22 cellular contexts compared by ENCODE assay signal in the genomic region with DNA sequence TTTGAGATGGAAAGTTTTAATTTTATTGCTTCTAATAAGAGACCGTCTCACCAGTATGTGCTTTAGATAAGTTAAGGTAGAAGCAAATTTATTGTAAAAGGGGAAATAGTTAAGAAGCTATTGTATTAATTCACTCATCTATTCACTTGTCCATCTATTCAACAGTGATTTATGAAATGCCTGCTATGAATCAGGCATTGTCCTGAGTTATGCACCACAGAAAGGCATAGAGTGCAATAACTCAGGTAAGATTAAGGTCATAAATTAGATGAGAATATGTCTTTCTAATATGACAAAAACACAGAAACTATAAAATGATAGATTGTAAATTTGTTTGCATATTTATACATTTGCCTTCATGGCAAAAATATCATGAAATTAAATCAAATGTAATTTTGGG.
DNase-seq lines count a peak whose midpoint lies in the region; TF ChIP-seq lines count a peak whose summit lies in the region.
"Had no signal": no experiment of that assay in that cellular context is flagged by ENCODE, and none has a peak within 500 bp of the region (broad histone marks: within the 10 kb centered on the region; RNA-seq: fewer than 3 reads in every experiment).

No MANE protein-coding gene starts in this region.

- DNase-seq in NCI-H69 (lab: John Stamatoyannopoulos, UW) (peak; percentile 10), globus pallidus (ENCODE audit: low spot score) (no peak), DMS53 (lab: John Stamatoyannopoulos, UW) (no peak)
- DNase-seq: 8988T; ACHN; AML-193; BE2C; C1 segment of cervical spinal cord; Caco-2; Calu3; CD4-positive, alpha-beta memory T cell; CD4-positive, alpha-beta T cell; CD4-positive, CD25-positive, alpha-beta regulatory T cell; CD8-positive, alpha-beta memory T cell; CD8-positive, alpha-beta T cell; DMS 273 treated with DMSO at 0.1 percent for 48 hours; DMS153; DMS79; DMS79 treated with DMSO at 0.1 percent for 48 hours; DND-41; EL had no signal

- peak; percentile 75; the same call in 1 of the 2 replicates for TF ChIP-seq EP300 in Ishikawa (IDR thresholded peaks at IDR 0.05; ENCODE audit: borderline replicate concordance)

- no peak for TF ChIP-seq RAD21 in Ishikawa (IDR thresholded peaks at IDR 0.05; ENCODE audit: low read depth)

TF ChIP-seq in Ishikawa, 13 proteins besides CTCF, POLR2A, EP300 and RAD21:
- TF ChIP-seq TCF12 (IDR thresholded peaks at IDR 0.05; ENCODE audit: low read depth) (peak; percentile 78), ZBTB7A (IDR thresholded peaks at IDR 0.05; ENCODE audit: low read depth) (no peak), EGR1 (IDR thresholded peaks at IDR 0.05) (no peak), YY1 (IDR thresholded peaks at IDR 0.05; ENCODE audit: low read depth) (no peak), REST (IDR thresholded peaks at IDR 0.05; ENCODE audit: low read depth) (no peak), TEAD4 (IDR thresholded peaks at IDR 0.05) (peak; percentile 82), NFIC (IDR thresholded peaks at IDR 0.05) (peak; percentile 59; the same call in 1 of the 2 replicates), FOXM1 (IDR thresholded peaks at IDR 0.05; ENCODE audit: borderline replicate concordance, low read depth) (peak; percentile 49; the same call in 1 of the 2 replicates), CREB1 (IDR thresholded peaks at IDR 0.05; ENCODE audit: low read depth) (no peak), TAF1 (IDR thresholded peaks at IDR 0.05; ENCODE audit: low read depth) (no peak), CEBPB (IDR thresholded peaks at IDR 0.05) (no peak), USF1 (IDR thresholded peaks at IDR 0.05) (no peak)
- TF ChIP-seq, protein P1, sequence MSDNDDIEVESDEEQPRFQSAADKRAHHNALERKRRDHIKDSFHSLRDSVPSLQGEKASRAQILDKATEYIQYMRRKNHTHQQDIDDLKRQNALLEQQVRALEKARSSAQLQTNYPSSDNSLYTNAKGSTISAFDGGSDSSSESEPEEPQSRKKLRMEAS (IDR thresholded peaks at IDR 0.05) = no peak
